ENCODE assay signal across 10 cellular contexts in genomic region chr7:57487957-57488356, GRCh38. TPM values are rescaled to one million over a fixed set of nuclear protein-coding genes. Genes with fewer than 3 reads are reported as not detected.
"Had no signal": no experiment of that assay in that cellular context is flagged by ENCODE, and none has a peak within 500 bp of the region (broad histone marks: within the 10 kb centered on the region; RNA-seq: fewer than 3 reads in every experiment).

No MANE protein-coding gene starts in this region.

- H3K9ac ChIP-seq: GM23248 had no signal

- H3K36me3 Mint-ChIP-seq: IgD-negative memory B cell had no signal

- H3K36me3 ChIP-seq: HAP-1 had no signal

- DNase-seq: GM23248, H7, HFFc6, KBM-7 had no signal

- H3K4me1 ChIP-seq: HAP-1 had no signal

- H3K4me1 Mint-ChIP-seq: IgD-negative memory B cell had no signal

- H3K4me3 ChIP-seq: GM23248, HAP-1 had no signal

- H3K27ac Mint-ChIP-seq: HFFc6, IgD-negative memory B cell had no signal

- ATAC-seq: HCT116 had no signal

- H3K27me3 Mint-ChIP-seq: IgD-negative memory B cell had no signal

- H2AFZ ChIP-seq: GM23248 had no signal

- H3K27ac ChIP-seq: GM23248, HL-60 had no signal

- H3K9me3 ChIP-seq: HAP-1 had no signal

- H3K4me3 Mint-ChIP-seq: HFFc6, IgD-negative memory B cell had no signal

RNA-seq across cellular contexts. Expression of gene ZNF716, which starts 38.0 kb away (rescaled TPM):
- total RNA-seq: GM23248, H1, H7, HFFc6, HT1080 had no signal
- polyA plus RNA-seq: GM23248, H1, IgD-negative memory B cell had no signal
